Comparison of ENCODE assay signal across 1 cellular context in the genomic region with DNA sequence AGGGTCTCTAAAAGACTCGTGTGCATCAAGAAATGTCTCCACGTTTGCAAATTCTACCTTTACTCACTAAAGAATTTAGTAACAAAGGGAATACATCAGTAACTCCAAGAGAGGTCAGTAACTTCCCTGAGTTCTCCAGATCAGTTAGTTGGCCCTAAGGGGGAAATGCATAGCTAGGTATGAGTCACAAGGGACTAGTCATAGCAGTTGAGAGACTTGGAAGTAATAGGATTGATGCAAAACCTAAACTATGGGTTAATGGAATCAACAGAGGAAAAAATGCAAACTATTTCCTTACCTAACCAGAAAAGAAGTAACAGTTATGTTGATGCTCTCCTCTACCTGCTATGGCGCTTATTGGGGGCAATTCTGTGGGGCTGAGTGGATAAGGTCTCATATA.
TF ChIP-seq lines count a peak whose summit lies in the region.

No MANE protein-coding gene starts in this region.

TF ChIP-seq in GM23338, 12 proteins besides CTCF, POLR2A, EP300 and RAD21 (continued from another document):
- no peak for TF ChIP-seq JUNB (IDR thresholded peaks at IDR 0.05; ENCODE audit: unreplicated experiment)
